11 cellular contexts compared by ENCODE assay signal in genomic region chr3:51393096-51393495, GRCh38. TPM values are rescaled to one million over a fixed set of nuclear protein-coding genes. Genes with fewer than 3 reads are reported as not detected.
A peak's percentile ranks its signal among the peaks of the same experiment; 100 is the strongest.
DNase-seq lines count a peak whose midpoint lies in the region; ATAC-seq and TF ChIP-seq lines count a peak whose summit lies in the region.
"Had no signal": no experiment of that assay in that cellular context is flagged by ENCODE, and none has a peak within 500 bp of the region (broad histone marks: within the 10 kb centered on the region; RNA-seq: fewer than 3 reads in every experiment).

No MANE protein-coding gene starts in this region.

- H3F3A ChIP-seq in Loucy (ENCODE audit: low read depth) (peaks cover 4% of the 10 kb centered on the region; the same call in 1 of the 2 replicates), neural progenitor cell (ENCODE audit: low read depth) (peaks cover 67% of the 10 kb centered on the region)

- peak overlapping the region; percentile 82 for H3K4me3 ChIP-seq in Loucy (ENCODE audit: low read length, poor library complexity, severe bottlenecking)
- no peak overlapping the region for H3K4me3 ChIP-seq in mammary epithelial cell (replicated peaks in 1 of 3; ENCODE audit: insufficient read depth in 1 of 3, low read depth in 2 of 3, low read length in 3 of 3)
- peak overlapping the region; percentile 92 for H3K4me3 ChIP-seq in neural progenitor cell

- in situ Hi-C loops in mammary epithelial cell (cut with MboI; ENCODE audit: low sequenced_read_pairs in 2 of 2) = no loop called here

- peaks cover 61% of the 10 kb centered on the region; the same call in 1 of the 2 replicates for H3K36me3 ChIP-seq in Loucy (ENCODE audit: insufficient read depth, low read length)
- peaks cover 30% of the 10 kb centered on the region for H3K36me3 ChIP-seq in mammary epithelial cell (ENCODE audit: insufficient read depth, low read length)
- peaks cover 14% of the 10 kb centered on the region for H3K36me3 ChIP-seq in neural progenitor cell

- H3K4me3 Mint-ChIP-seq in activated CD4-positive, alpha-beta T cell treated with anti-CD3 and anti-CD28 coated beads, Interleukin-2, amount 10 ng/mL, durations not matched to agents 24 days and 14 days = peak overlapping the region; percentile 88
- peak overlapping the region; percentile 87 for H3K4me3 Mint-ChIP-seq in neural progenitor cell

- CTCF ChIA-PET in mammary epithelial cell (lab: Charles Lee; ENCODE audit: low non-redundant PET) = no interaction called here

- BruUV-seq in mammary epithelial cell (replicated peaks; lab: Mats Ljungman, UMichigan) = TSS peak; percentile 16

- H3K4me1 ChIP-seq in Loucy (ENCODE audit: insufficient read depth, low read length, poor library complexity, severe bottlenecking) (peaks cover 38% of the 10 kb centered on the region), mammary epithelial cell (ENCODE audit: insufficient read depth, low read length) (peaks cover 38% of the 10 kb centered on the region), neural progenitor cell (peaks cover 24% of the 10 kb centered on the region)

- H3K4me2 ChIP-seq in Loucy (ENCODE audit: low read depth, low read length, poor library complexity, severe bottlenecking) (peak overlapping the region; percentile 80), mammary epithelial cell (ENCODE audit: insufficient read depth, low read depth, low read length) (peak overlapping the region; percentile 82), neural progenitor cell (peak overlapping the region; percentile 96)

- intact Hi-C loops in activated CD4-positive, alpha-beta T cell treated with anti-CD3 and anti-CD28 coated beads, Interleukin-2, amount 10 ng/mL, durations not matched to agents 24 days and 14 days (cut with micrococcal nuclease) = no loop called here
- intact Hi-C loops in mammary epithelial cell (cut with micrococcal nuclease) = no loop called here

- no peaks in the 10 kb centered on the region for H3K9me2 ChIP-seq in Loucy (replicated peaks; ENCODE audit: low read depth, low read length)

- dilution Hi-C loops in mammary epithelial cell (cut with HindIII; ENCODE audit: low sequenced_read_pairs) = loop anchor here (5.0 kb wide), 3 partner anchors 49 to 786 kb away; no protein-coding TSS in a partner anchor

- H3K27me3 ChIP-seq in Loucy (ENCODE audit: insufficient read depth, low read length, poor library complexity, severe bottlenecking) (no peaks in the 10 kb centered on the region), mammary epithelial cell (ENCODE audit: insufficient read depth, low read length) (no peaks in the 10 kb centered on the region), neural progenitor cell (no peaks in the 10 kb centered on the region)

- H3K9ac ChIP-seq in Loucy (ENCODE audit: low read depth, low read length, poor library complexity, severe bottlenecking) = no peak overlapping the region
- no peak overlapping the region for H3K9ac ChIP-seq in mammary epithelial cell (ENCODE audit: insufficient read depth, low read length)
- H3K9ac ChIP-seq in neural progenitor cell = no peak overlapping the region

- H3K4me1 Mint-ChIP-seq in activated CD4-positive, alpha-beta T cell treated with anti-CD3 and anti-CD28 coated beads, Interleukin-2, amount 10 ng/mL, durations not matched to agents 24 days and 14 days = peaks cover 47% of the 10 kb centered on the region
- H3K4me1 Mint-ChIP-seq in neural progenitor cell = peaks cover 43% of the 10 kb centered on the region

- H3K27ac ChIP-seq in mammary epithelial cell (ENCODE audit: insufficient read depth, low read depth, low read length) = no peak overlapping the region
- H3K27ac ChIP-seq in neural progenitor cell = no peak overlapping the region

- no peaks in the 10 kb centered on the region for H3K9me3 Mint-ChIP-seq in activated CD4-positive, alpha-beta T cell treated with anti-CD3 and anti-CD28 coated beads, Interleukin-2, amount 10 ng/mL, durations not matched to agents 24 days and 14 days
- H3K9me3 Mint-ChIP-seq in neural progenitor cell = peaks cover 14% of the 10 kb centered on the region

- peaks cover 59% of the 10 kb centered on the region for H4K20me1 ChIP-seq in Loucy (ENCODE audit: insufficient read depth, low read length, poor library complexity, severe bottlenecking)
- H4K20me1 ChIP-seq in mammary epithelial cell (ENCODE audit: insufficient read depth, low read length) = no peaks in the 10 kb centered on the region
- H4K20me1 ChIP-seq in neural progenitor cell (ENCODE audit: low read depth) = peaks cover 68% of the 10 kb centered on the region

- H2AFZ ChIP-seq in Loucy (ENCODE audit: low read length) (no peak overlapping the region), mammary epithelial cell (ENCODE audit: low read depth, low read length) (no peak overlapping the region), neural progenitor cell (replicated peaks) (no peak overlapping the region)

- TF ChIP-seq CTCF in Loucy (conservative IDR thresholded peaks at IDR 0.05; ENCODE audit: low read length) (no peak), mammary epithelial cell (conservative IDR thresholded peaks at IDR 0.05 in 1 of 2, IDR thresholded peaks at IDR 0.05 in 1 of 2; ENCODE audit: extremely low read depth in 1 of 2, insufficient read depth in 1 of 2, low read depth in 1 of 2, low read length in 2 of 2) (no peak), neural progenitor cell (IDR thresholded peaks at IDR 0.05) (no peak)

- ATAC-seq in GM21737 (IDR thresholded peaks at IDR 0.05; ENCODE audit: unreplicated experiment) (no peak), GM18519 (IDR thresholded peaks at IDR 0.05; ENCODE audit: low FRiP score, unreplicated experiment) (no peak), HG03097 (IDR thresholded peaks at IDR 0.05; ENCODE audit: low FRiP score, unreplicated experiment) (no peak)
- ATAC-seq: left cardiac atrium had no signal

- peaks cover 72% of the 10 kb centered on the region for H3K79me2 ChIP-seq in Loucy (ENCODE audit: insufficient read depth, low read length)
- H3K79me2 ChIP-seq in mammary epithelial cell (ENCODE audit: insufficient read depth, low read length) = peaks cover 79% of the 10 kb centered on the region
- H3K79me2 ChIP-seq in neural progenitor cell (ENCODE audit: low read depth) = peaks cover 54% of the 10 kb centered on the region

- H3K9me3 ChIP-seq in Loucy (ENCODE audit: insufficient read depth, low read depth, low read length) (no peaks in the 10 kb centered on the region), mammary epithelial cell (replicated peaks; ENCODE audit: insufficient read depth, low read length) (no peaks in the 10 kb centered on the region), neural progenitor cell (ENCODE audit: low read depth) (no peaks in the 10 kb centered on the region)

- H3K27me3 Mint-ChIP-seq in activated CD4-positive, alpha-beta T cell treated with anti-CD3 and anti-CD28 coated beads, Interleukin-2, amount 10 ng/mL, durations not matched to agents 24 days and 14 days = no peaks in the 10 kb centered on the region
- peaks cover 14% of the 10 kb centered on the region for H3K27me3 Mint-ChIP-seq in neural progenitor cell (ENCODE audit: insufficient read depth, low read depth)

- H3K27ac Mint-ChIP-seq in activated CD4-positive, alpha-beta T cell treated with anti-CD3 and anti-CD28 coated beads, Interleukin-2, amount 10 ng/mL, durations not matched to agents 24 days and 14 days = peak overlapping the region; percentile 51
- no peak overlapping the region for H3K27ac Mint-ChIP-seq in neural progenitor cell

- H3K36me3 Mint-ChIP-seq in activated CD4-positive, alpha-beta T cell treated with anti-CD3 and anti-CD28 coated beads, Interleukin-2, amount 10 ng/mL, durations not matched to agents 24 days and 14 days (ENCODE audit: low read depth) = peaks cover 54% of the 10 kb centered on the region
- H3K36me3 Mint-ChIP-seq in neural progenitor cell = peaks cover 45% of the 10 kb centered on the region

- 88% methylated on average over 18 of the region's 21 CpGs for WGBS in mammary epithelial cell (ENCODE audit: low coverage, missing lambda C conversion rate)

- no peak for DNase-seq in activated CD4-positive, alpha-beta T cell treated with anti-CD3 and anti-CD28 coated beads, Interleukin-2, amount 10 ng/mL, durations not matched to agents 24 days and 14 days
- DNase-seq in activated CD4-positive, alpha-beta T cell treated with anti-CD3 and anti-CD28 coated beads, Interleukin-2, amount 50 U/mL, for 1 hour = no peak
- DNase-seq in mammary epithelial cell (no peak), neural progenitor cell (ENCODE audit: low spot score) (no peak)
- DNase-seq: left cardiac atrium; NCI-H1436 treated with DMSO at 0.1 percent for 48 hours; stimulated activated CD4-positive, alpha-beta T cell treated with anti-CD3 and anti-CD28 coated beads, Interleukin-4, amount 100 ng/mL, for 4 hours had no signal

RNA-seq across cellular contexts. Expression of gene RBM15B, which starts 2.0 kb away (rescaled TPM):
- total RNA-seq in activated CD4-positive, alpha-beta T cell treated with anti-CD3 and anti-CD28 coated beads, Interleukin-2, amount 10 ng/mL, durations not matched to agents 24 days and 14 days = 37.7 and 38.3 TPM in 2 replicates
- total RNA-seq in mammary epithelial cell (10 to 100 TPM; 33.3 to 40.8 TPM), neural progenitor cell (ENCODE audit: low replicate concordance) (28.1 and 47.9 TPM in 2 replicates)
- polyA plus RNA-seq in mammary epithelial cell = 19.5 TPM
- polyA minus RNA-seq in mammary epithelial cell = 27.2 TPM

RNA-seq across cellular contexts. Expression of gene MANF, which starts 8.0 kb away (rescaled TPM):
- total RNA-seq in activated CD4-positive, alpha-beta T cell treated with anti-CD3 and anti-CD28 coated beads, Interleukin-2, amount 10 ng/mL, durations not matched to agents 24 days and 14 days = 218 and 229 TPM in 2 replicates
- total RNA-seq in mammary epithelial cell (100 to 1,000 TPM in 1 of 2 donors, 10 to 100 TPM in 1; 38.0 to 185 TPM), neural progenitor cell (ENCODE audit: low replicate concordance) (51.1 and 68.9 TPM in 2 replicates)
- polyA plus RNA-seq in mammary epithelial cell = 132 TPM
- polyA minus RNA-seq in mammary epithelial cell = 109 TPM

Comparison
In these comparisons a context has a peak if more than half of its experiments do, and no peak if none do; other contexts are left out.
1. H3K4me3 ChIP-seq: peak in Loucy (single experiment) and neural progenitor cell (single experiment); none in mammary epithelial cell (0 of 3).
2. Peak in every context shown above with its lines, with median percentiles within 50 percentile points of each other: H3K4me2 ChIP-seq.